10 cellular contexts compared by ENCODE assay signal in genomic region chrX:2521092-2521926, GRCh38. TPM values are rescaled to one million over a fixed set of nuclear protein-coding genes. Genes with fewer than 3 reads are reported as not detected.
DNase-seq lines count a peak whose midpoint lies in the region; ATAC-seq lines count a peak whose summit lies in the region.
"Had no signal": no experiment of that assay in that cellular context is flagged by ENCODE, and none has a peak within 500 bp of the region (broad histone marks: within the 10 kb centered on the region; RNA-seq: fewer than 3 reads in every experiment).

No MANE protein-coding gene starts in this region.

- H3K27ac ChIP-seq in mesendoderm (ENCODE audit: low read depth, low read length), result no peak overlapping the region
- H3K27ac ChIP-seq: esophagus squamous epithelium had no signal

- H3K9ac ChIP-seq in mesendoderm (ENCODE audit: low read length), result no peak overlapping the region

- H2BK120ac ChIP-seq in mesendoderm (ENCODE audit: low read depth, low read length), result no peak overlapping the region

- no peak overlapping the region for H4K5ac ChIP-seq in mesendoderm (ENCODE audit: low read length)

- no peak overlapping the region for H2BK15ac ChIP-seq in mesendoderm (replicated peaks; ENCODE audit: low read depth)

- H3K36me3 ChIP-seq in mesendoderm (ENCODE audit: control insufficient read depth, insufficient read depth, low read length), result no peaks in the 10 kb centered on the region
- H3K36me3 ChIP-seq: esophagus squamous epithelium, MG63 had no signal

- no peak overlapping the region for H2BK5ac ChIP-seq in mesendoderm (ENCODE audit: low read length)

- peak; percentile 85 for ATAC-seq in GM18519 (IDR thresholded peaks at IDR 0.05; ENCODE audit: low FRiP score, unreplicated experiment)
- ATAC-seq in GM21717 (IDR thresholded peaks at IDR 0.05; ENCODE audit: unreplicated experiment), result peak; percentile 82
- peak; percentile 73 for ATAC-seq in HG03460 (IDR thresholded peaks at IDR 0.05; ENCODE audit: unreplicated experiment)

- H3K79me1 ChIP-seq in mesendoderm (ENCODE audit: low read length), result no peaks in the 10 kb centered on the region

- no peak overlapping the region for H3K18ac ChIP-seq in mesendoderm (ENCODE audit: low read length)

- no CpG with 5 or more reads among the region's 15 CpGs for WGBS in mesendoderm (ENCODE audit: extremely low coverage, insufficient coverage, low lambda C conversion rate)

- no peaks in the 10 kb centered on the region for H3K79me2 ChIP-seq in mesendoderm (ENCODE audit: control insufficient read depth, insufficient read depth, low read length)

- DNase-seq in mesendoderm (peak; percentile 44), cerebellum (ENCODE audit: low spot score) (no peak), NCI-H1436 (lab: John Stamatoyannopoulos, UW) (no peak), NCI-H1048 (lab: John Stamatoyannopoulos, UW) (no peak)
- DNase-seq in activated CD4-positive, alpha-beta T cell treated with anti-CD3 and anti-CD28 coated beads for 4 hours, result no peak
- DNase-seq: esophagus squamous epithelium, MG63 had no signal

- no peak overlapping the region for H3K4me2 ChIP-seq in mesendoderm (ENCODE audit: low read length)

- no peak overlapping the region for H2AK5ac ChIP-seq in mesendoderm (ENCODE audit: low read length)

- H3K4me1 ChIP-seq in mesendoderm (ENCODE audit: control insufficient read depth, low read depth, low read length), result no peaks in the 10 kb centered on the region
- H3K4me1 ChIP-seq: esophagus squamous epithelium had no signal

- H3K56ac ChIP-seq in mesendoderm (ENCODE audit: low read length), result no peak overlapping the region

- H3K27me3 ChIP-seq in mesendoderm (ENCODE audit: insufficient read depth, low read length, poor library complexity), result no peaks in the 10 kb centered on the region
- H3K27me3 ChIP-seq: esophagus squamous epithelium had no signal

- H3K4ac ChIP-seq in mesendoderm (ENCODE audit: low read depth, low read length), result no peak overlapping the region

- H4K8ac ChIP-seq in mesendoderm (ENCODE audit: low read depth, low read length), result no peak overlapping the region

- H3K23ac ChIP-seq in mesendoderm (ENCODE audit: low read length), result no peak overlapping the region

- no peak overlapping the region for H3K4me3 ChIP-seq in mesendoderm (ENCODE audit: low read length)
- H3K4me3 ChIP-seq: esophagus squamous epithelium, MG63 had no signal

RNA-seq across cellular contexts. Expression of gene DHRSX, which starts 20.5 kb away (rescaled TPM):
- polyA plus RNA-seq in mesendoderm (2013, experiment 1 of 2), result 15.7 TPM
- polyA plus RNA-seq in mesendoderm (2013, experiment 2 of 2), result 15.1 TPM
- 29.5 TPM for total RNA-seq in cerebellum

RNA-seq across cellular contexts. Expression of gene ZBED1, which starts 20.5 kb away (rescaled TPM):
- 19.3 TPM for polyA plus RNA-seq in mesendoderm (2013, experiment 1 of 2)
- 17.8 TPM for polyA plus RNA-seq in mesendoderm (2013, experiment 2 of 2)
- 28.4 TPM for total RNA-seq in cerebellum
